In genomic region chr12:50166776-50167025, GRCh38 we compare ENCODE assay signal across 8 cellular contexts. TPM values are rescaled to one million over a fixed set of nuclear protein-coding genes. Genes with fewer than 3 reads are reported as not detected.
A peak's percentile ranks its signal among the peaks of the same experiment; 100 is the strongest.
DNase-seq lines count a peak whose midpoint lies in the region; ATAC-seq and TF ChIP-seq lines count a peak whose summit lies in the region.

No MANE protein-coding gene starts in this region.

- no peaks in the 10 kb centered on the region for H3K9me3 Mint-ChIP-seq in central memory CD8-positive, alpha-beta T cell

- H3K36me3 ChIP-seq in SK-N-MC (ENCODE audit: insufficient read depth, low read length), result no peaks in the 10 kb centered on the region
- peaks cover 0 to 4% of the 10 kb centered on the region in 2 donors for H3K36me3 ChIP-seq in muscle layer of duodenum (ENCODE audit: control insufficient read depth in 1 of 2, insufficient read depth in 2 of 2, low read length in 2 of 2)
- H3K36me3 ChIP-seq in suprapubic skin, result no peaks in the 10 kb centered on the region

- peaks cover 11% of the 10 kb centered on the region for H3K36me3 Mint-ChIP-seq in central memory CD8-positive, alpha-beta T cell (ENCODE audit: insufficient read depth)

- no peak for ATAC-seq in central memory CD8-positive, alpha-beta T cell (replicated peaks; ENCODE audit: extremely low read depth, poor library complexity, severe bottlenecking)

- H3K9me3 ChIP-seq in SK-N-MC (ENCODE audit: low read depth, low read length) (no peaks in the 10 kb centered on the region), muscle layer of duodenum (ENCODE audit: control insufficient read depth in 1 of 2, low read length in 2 of 2) (no peaks in the 10 kb centered on the region), suprapubic skin (no peaks in the 10 kb centered on the region)

- TF ChIP-seq EP300 in suprapubic skin (IDR thresholded peaks at IDR 0.05), result no peak

- no peak for TF ChIP-seq POLR2A in suprapubic skin (IDR thresholded peaks at IDR 0.05)

- 0% methylated on average over 10 of the region's 10 CpGs for WGBS in suprapubic skin

- H3K4me3 Mint-ChIP-seq in central memory CD8-positive, alpha-beta T cell, result peak overlapping the region; percentile 87

- H3K4me3 ChIP-seq in SK-N-MC, result peak overlapping the region; percentile 98
- H3K4me3 ChIP-seq in muscle layer of duodenum (ENCODE audit: low read depth in 1 of 2, low read length in 2 of 2), result peak overlapping the region; percentile 80 to 94
- H3K4me3 ChIP-seq in suprapubic skin, result peak overlapping the region; percentile 72

- H3K27me3 ChIP-seq in muscle layer of duodenum (ENCODE audit: low read depth, low read length) (no peaks in the 10 kb centered on the region), suprapubic skin (no peaks in the 10 kb centered on the region)

- peaks cover 18% of the 10 kb centered on the region for H3K4me1 Mint-ChIP-seq in central memory CD8-positive, alpha-beta T cell

- H3K4me1 ChIP-seq in muscle layer of duodenum (ENCODE audit: control insufficient read depth in 1 of 2, insufficient read depth in 2 of 2, low read length in 2 of 2) (peaks cover 5 to 9% of the 10 kb centered on the region in 2 donors), suprapubic skin (peaks cover 21% of the 10 kb centered on the region)

- H3K27ac Mint-ChIP-seq in central memory CD8-positive, alpha-beta T cell (ENCODE audit: low read depth), result peak overlapping the region; percentile 94

- H3K27me3 Mint-ChIP-seq in central memory CD8-positive, alpha-beta T cell, result no peaks in the 10 kb centered on the region

- TF ChIP-seq CTCF in suprapubic skin (IDR thresholded peaks at IDR 0.05), result no peak

- peak overlapping the region; percentile 87 for H3K9ac ChIP-seq in SK-N-MC (ENCODE audit: insufficient read length)

- peak; percentile 62 for DNase-seq in NCI-H146 treated with DMSO at 0.1 percent for 48 hours (lab: John Stamatoyannopoulos, UW; ENCODE audit: unreplicated experiment)
- no peak for DNase-seq in NCI-H146 (lab: John Stamatoyannopoulos, UW)
- DNase-seq in SK-N-MC (ENCODE audit: low read depth, low spot score), result no peak
- peak in 1 of 2 donors; percentile 12 for DNase-seq in central memory CD8-positive, alpha-beta T cell (ENCODE audit: low spot score in 2 of 2)
- peak in 1 of 2 donors; percentile 75 for DNase-seq in suprapubic skin (ENCODE audit: low spot score in 2 of 2)
- no peak for DNase-seq in DMS79 treated with DMSO at 0.1 percent for 48 hours (lab: John Stamatoyannopoulos, UW)
- DNase-seq in retina, result no peak

- H3K27ac ChIP-seq in SK-N-MC, result no peak overlapping the region
- H3K27ac ChIP-seq in muscle layer of duodenum (ENCODE audit: low read length), result peak overlapping the region; percentile 85
- H3K27ac ChIP-seq in suprapubic skin, result peak overlapping the region; percentile 88

RNA-seq across cellular contexts. Expression of gene CERS5, which starts 0.5 kb away (rescaled TPM):
- total RNA-seq in suprapubic skin, result 10 to 100 TPM; 29.4 to 45.1 (median 38.9) TPM

RNA-seq across cellular contexts. Expression of gene COX14, which starts 54.7 kb away (rescaled TPM):
- 10 to 100 TPM; 29.4 to 45.5 (median 34.6) TPM for total RNA-seq in suprapubic skin
